Comparison of ENCODE assay signal across 8 cellular contexts in genomic region chr1:5980314-5981008, GRCh38. TPM values are rescaled to one million over a fixed set of nuclear protein-coding genes. Genes with fewer than 3 reads are reported as not detected.
DNase-seq lines count a peak whose midpoint lies in the region; ATAC-seq and TF ChIP-seq lines count a peak whose summit lies in the region.

No MANE protein-coding gene starts in this region.

- no peaks in the 10 kb centered on the region for H4K20me1 ChIP-seq in OCI-LY7 (ENCODE audit: insufficient read depth, low read length)

- POLR2A ChIA-PET in OCI-LY7 (lab: Charles Lee), result no interaction called here

- no peak overlapping the region for H3K4me3 Mint-ChIP-seq in activated CD4-positive, alpha-beta T cell treated with anti-CD3 and anti-CD28 coated beads, Interleukin-2, amount 10 ng/mL, durations not matched to agents 24 days and 14 days

- H3K9me2 ChIP-seq in OCI-LY7 (ENCODE audit: insufficient read depth, low read length), result no peaks in the 10 kb centered on the region

- peaks cover 24% of the 10 kb centered on the region for H3K36me3 Mint-ChIP-seq in activated CD4-positive, alpha-beta T cell treated with anti-CD3 and anti-CD28 coated beads, Interleukin-2, amount 10 ng/mL, durations not matched to agents 24 days and 14 days (ENCODE audit: low read depth)

- intact Hi-C loops in OCI-LY7 (cut with micrococcal nuclease; ENCODE audit: unreplicated experiment), result no loop called here
- intact Hi-C loops in posterior cingulate gyrus (cut with DNase I), result no loop called here
- intact Hi-C loops in activated CD4-positive, alpha-beta T cell treated with anti-CD3 and anti-CD28 coated beads, Interleukin-2, amount 10 ng/mL, durations not matched to agents 24 days and 14 days (cut with micrococcal nuclease), result no loop called here

- H3K27ac ChIP-seq in OCI-LY7 (ENCODE audit: low read depth, low read length, poor library complexity, severe bottlenecking), result no peak overlapping the region

- no peaks in the 10 kb centered on the region for H3K9me3 Mint-ChIP-seq in activated CD4-positive, alpha-beta T cell treated with anti-CD3 and anti-CD28 coated beads, Interleukin-2, amount 10 ng/mL, durations not matched to agents 24 days and 14 days

- no peaks in the 10 kb centered on the region for H3K79me2 ChIP-seq in OCI-LY7 (ENCODE audit: insufficient read depth, low read depth, low read length)

- DNase-seq in OCI-LY7 (ENCODE audit: low spot score) (peak; percentile 29), fibroblast of the aortic adventitia (ENCODE audit: low read depth) (peak; percentile 59), posterior cingulate gyrus (peak in 8 of 10 donors; percentile 63 to 96 (median 75)), GM13976 (ENCODE audit: low spot score) (no peak), germinal center (ENCODE audit: low spot score) (no peak)
- no peak for DNase-seq in activated CD4-positive, alpha-beta T cell treated with anti-CD3 and anti-CD28 coated beads, Interleukin-2, amount 10 ng/mL, durations not matched to agents 24 days and 14 days

- no peaks in the 10 kb centered on the region for H3K9me3 ChIP-seq in OCI-LY7 (ENCODE audit: low read length)

- ATAC-seq in HG02798 (IDR thresholded peaks at IDR 0.05; ENCODE audit: poor library complexity, unreplicated experiment), result no peak

- H3K4me1 Mint-ChIP-seq in activated CD4-positive, alpha-beta T cell treated with anti-CD3 and anti-CD28 coated beads, Interleukin-2, amount 10 ng/mL, durations not matched to agents 24 days and 14 days, result peaks cover 31% of the 10 kb centered on the region

- H3K36me3 ChIP-seq in OCI-LY7 (ENCODE audit: insufficient read depth, low read length), result peaks cover 16% of the 10 kb centered on the region

- in situ Hi-C loops in GM13976 (cut with MboI; ENCODE audit: low sequenced_read_pairs, unreplicated experiment), result no loop called here

- CTCF ChIA-PET in OCI-LY7 (lab: Charles Lee; ENCODE audit: unreplicated experiment), result no interaction called here

- BruUV-seq in OCI-LY7 (replicated peaks; lab: Mats Ljungman, UMichigan), result no TSS peak

- no peak overlapping the region for H3K4me2 ChIP-seq in OCI-LY7 (ENCODE audit: low read length)

- H3K27me3 Mint-ChIP-seq in activated CD4-positive, alpha-beta T cell treated with anti-CD3 and anti-CD28 coated beads, Interleukin-2, amount 10 ng/mL, durations not matched to agents 24 days and 14 days, result no peaks in the 10 kb centered on the region

- H3K4me1 ChIP-seq in OCI-LY7 (ENCODE audit: insufficient read depth, low read length, poor library complexity, severe bottlenecking), result peaks cover 27% of the 10 kb centered on the region

- TF ChIP-seq CTCF in GM12873 (IDR thresholded peaks at IDR 0.05; ENCODE audit: insufficient read depth, low read depth, low read length, missing control alignments) (peak; percentile 17), OCI-LY7 (conservative IDR thresholded peaks at IDR 0.05; ENCODE audit: low read length) (peak; percentile 31; the same call in 1 of the 2 replicates), fibroblast of the aortic adventitia (IDR thresholded peaks at IDR 0.05; ENCODE audit: insufficient read depth, low read length) (peak; percentile 39), GM13976 (IDR thresholded peaks at IDR 0.05; ENCODE audit: borderline replicate concordance, control extremely low read depth, extremely low read depth, insufficient read depth, missing control alignments) (no peak)

- H3K27ac Mint-ChIP-seq in activated CD4-positive, alpha-beta T cell treated with anti-CD3 and anti-CD28 coated beads, Interleukin-2, amount 10 ng/mL, durations not matched to agents 24 days and 14 days, result no peak overlapping the region

- H3K4me3 ChIP-seq in OCI-LY7 (ENCODE audit: low read depth, low read length, poor library complexity, severe bottlenecking), result no peak overlapping the region
- H3K4me3 ChIP-seq in fibroblast of the aortic adventitia (ENCODE audit: low read depth, low read length), result no peak overlapping the region

- H2AFZ ChIP-seq in OCI-LY7 (ENCODE audit: low read length), result no peak overlapping the region

RNA-seq across cellular contexts. Expression of gene NPHP4, which starts 11.8 kb away (rescaled TPM):
- 9.2 and 13.4 TPM in 2 replicates for total RNA-seq in OCI-LY7 (2014; rRNA removed; shearing (Covaris generic))
- total RNA-seq in OCI-LY7 (2022), result 23.0 and 24.2 TPM in 2 replicates
- 6.9 and 9.6 TPM in 2 replicates for total RNA-seq in fibroblast of the aortic adventitia (ENCODE audit: low replicate concordance)
- 20.0 and 21.0 TPM in 2 replicates for total RNA-seq in activated CD4-positive, alpha-beta T cell treated with anti-CD3 and anti-CD28 coated beads, Interleukin-2, amount 10 ng/mL, durations not matched to agents 24 days and 14 days

Comparison
In these comparisons a context has a peak if more than half of its experiments do, and no peak if none do; other contexts are left out.
1. DNase-seq: peak in OCI-LY7 (single experiment), fibroblast of the aortic adventitia (single experiment) and posterior cingulate gyrus (8 of 10); none in activated CD4-positive, alpha-beta T cell treated with anti-CD3 and anti-CD28 coated beads, Interleukin-2, amount 10 ng/mL, durations not matched to agents 24 days and 14 days (single experiment), GM13976 (single experiment) and germinal center (single experiment).